ENCODE assay signal across 8 cellular contexts in the genomic region with DNA sequence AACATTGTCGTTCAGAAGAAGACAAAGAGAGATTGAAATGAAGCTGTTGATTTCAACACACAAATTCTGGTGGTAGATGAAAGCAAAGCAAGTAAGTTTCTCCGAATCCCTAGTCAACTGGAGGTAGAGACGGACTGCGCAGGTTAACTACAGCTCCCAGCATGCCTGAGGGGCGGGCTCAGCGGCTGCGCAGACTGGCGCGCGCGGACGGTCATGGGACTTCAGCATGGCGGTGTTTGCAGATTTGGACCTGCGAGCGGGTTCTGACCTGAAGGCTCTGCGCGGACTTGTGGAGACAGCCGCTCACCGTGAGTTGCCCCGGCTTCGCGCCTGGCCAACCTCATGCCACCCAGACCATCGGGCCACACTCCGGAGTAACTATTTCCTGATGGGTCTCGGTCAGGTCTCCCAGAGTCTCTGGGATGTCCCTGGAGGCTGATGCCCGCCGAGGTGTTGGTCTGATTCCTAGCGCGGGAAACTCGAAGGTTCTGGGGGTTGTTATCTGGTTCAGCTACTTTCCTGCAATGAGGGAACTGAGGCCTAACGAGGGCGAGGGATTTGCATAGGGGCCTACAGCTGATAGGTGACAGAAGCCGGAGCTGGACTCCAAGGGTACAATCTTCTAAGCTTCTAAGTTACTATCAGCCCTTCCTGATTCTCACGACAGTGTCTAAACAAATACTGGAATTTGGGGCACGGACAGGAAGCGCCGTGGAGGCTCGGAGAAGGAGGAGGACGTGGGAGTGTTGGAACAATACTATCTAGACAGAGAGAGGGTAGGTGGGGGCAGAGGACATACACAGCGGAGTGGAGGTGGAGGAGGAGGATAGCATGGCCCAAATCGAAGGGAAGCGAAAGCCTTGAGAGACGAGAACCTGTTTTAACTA. TPM values are rescaled to one million over a fixed set of nuclear protein-coding genes. Genes with fewer than 3 reads are reported as not detected.
DNase-seq lines count a peak whose midpoint lies in the region; ATAC-seq and TF ChIP-seq lines count a peak whose summit lies in the region.

Gene RPP30 (plus strand): TSS at position 214 of the 887 bp plus-strand sequence. CDS start 13 bp downstream, at position 227.

- in situ Hi-C loops in mammary epithelial cell (cut with MboI; ENCODE audit: low sequenced_read_pairs in 2 of 2), result loop anchor here in 1 of 2 donors (25.0 kb wide), 2 partner anchors 435 to 885 kb away; no protein-coding TSS in a partner anchor

- TSS peak; percentile 41 for BruUV-seq in mammary epithelial cell (replicated peaks; lab: Mats Ljungman, UMichigan)

- CTCF ChIA-PET in mammary epithelial cell (lab: Charles Lee; ENCODE audit: low non-redundant PET), result interaction anchor here (0.6 to 0.7 kb wide), 2 partner anchors 24 to 96 kb away, joined by 3 to 10 read pairs; no protein-coding TSS in a partner anchor

- H3F3A ChIP-seq in smooth muscle cell (ENCODE audit: low read depth), result no peaks in the 10 kb centered on the region

- no peaks in the 10 kb centered on the region for H4K20me1 ChIP-seq in mammary epithelial cell (ENCODE audit: insufficient read depth, low read length)
- H4K20me1 ChIP-seq in smooth muscle cell (ENCODE audit: low read depth), result no peaks in the 10 kb centered on the region

- H3K4me3 ChIP-seq in WI38 (ENCODE audit: low read depth, low read length) (peak within 1 kb of the TSS; percentile 81), mammary epithelial cell (replicated peaks in 1 of 3; ENCODE audit: insufficient read depth in 1 of 3, low read depth in 2 of 3, low read length in 3 of 3) (peak within 1 kb of the TSS; percentile 80 to 94 (median 89)), smooth muscle cell (peak within 1 kb of the TSS; percentile 89)

- 4% methylated on average over 31 of the region's 43 CpGs for WGBS in mammary epithelial cell (ENCODE audit: low coverage, missing lambda C conversion rate)
- WGBS in smooth muscle cell (ENCODE audit: low lambda C conversion rate), result 3% methylated on average over 43 of the region's 43 CpGs

- H2AFZ ChIP-seq in mammary epithelial cell (ENCODE audit: low read depth, low read length), result peak within 1 kb of the TSS; percentile 95
- peak within 1 kb of the TSS; percentile 100 for H2AFZ ChIP-seq in smooth muscle cell (ENCODE audit: low read depth)

- H3K27ac ChIP-seq in mammary epithelial cell (ENCODE audit: insufficient read depth, low read depth, low read length) (peak within 1 kb of the TSS; percentile 72), smooth muscle cell (ENCODE audit: low read depth) (peak within 1 kb of the TSS; percentile 33)

- H3K36me3 ChIP-seq in mammary epithelial cell (ENCODE audit: insufficient read depth, low read length) (peaks cover 11% of the 10 kb centered on the region), smooth muscle cell (ENCODE audit: low read depth) (no peaks in the 10 kb centered on the region)

- H3K9ac ChIP-seq in mammary epithelial cell (ENCODE audit: insufficient read depth, low read length) (peak within 1 kb of the TSS; percentile 93), smooth muscle cell (ENCODE audit: low read depth) (peak within 1 kb of the TSS; percentile 82)

- intact Hi-C loops in mammary epithelial cell (cut with micrococcal nuclease), result loop anchor here (2.0 kb wide), 1 partner anchor 121 kb away; no protein-coding TSS in a partner anchor

- TF ChIP-seq CTCF in WI38 (IDR thresholded peaks at IDR 0.05; ENCODE audit: low read depth, low read length) (no peak), mammary epithelial cell (conservative IDR thresholded peaks at IDR 0.05 in 1 of 2, IDR thresholded peaks at IDR 0.05 in 1 of 2; ENCODE audit: extremely low read depth in 1 of 2, insufficient read depth in 1 of 2, low read depth in 1 of 2, low read length in 2 of 2) (no peak), smooth muscle cell (IDR thresholded peaks at IDR 0.05; ENCODE audit: borderline replicate concordance, insufficient read depth, poor library complexity, severe bottlenecking) (no peak)

- H3K4me2 ChIP-seq in mammary epithelial cell (ENCODE audit: insufficient read depth, low read depth, low read length) (peak within 1 kb of the TSS; percentile 94), smooth muscle cell (peak within 1 kb of the TSS; percentile 100)

- H3K4me1 ChIP-seq in mammary epithelial cell (ENCODE audit: insufficient read depth, low read length) (peaks cover 20% of the 10 kb centered on the region), smooth muscle cell (ENCODE audit: low read depth) (peaks cover 9% of the 10 kb centered on the region)

- H3K27me3 ChIP-seq in mammary epithelial cell (ENCODE audit: insufficient read depth, low read length) (no peaks in the 10 kb centered on the region), smooth muscle cell (ENCODE audit: low read depth) (no peaks in the 10 kb centered on the region)

- dilution Hi-C loops in mammary epithelial cell (cut with HindIII; ENCODE audit: low sequenced_read_pairs), result no loop called here

- H3K79me2 ChIP-seq in mammary epithelial cell (ENCODE audit: insufficient read depth, low read length) (peaks cover 32% of the 10 kb centered on the region), smooth muscle cell (ENCODE audit: low read depth) (peaks cover 23% of the 10 kb centered on the region)

- peak; percentile 96 for ATAC-seq in GM18520 (IDR thresholded peaks at IDR 0.05; ENCODE audit: unreplicated experiment)
- peak; percentile 96 for ATAC-seq in HG03060 (IDR thresholded peaks at IDR 0.05; ENCODE audit: low read depth, unreplicated experiment)

- peak; percentile 74 for DNase-seq in A172 (ENCODE audit: low spot score)
- DNase-seq in NCI-H2171 treated with DMSO at 0.1 percent for 48 hours (lab: John Stamatoyannopoulos, UW), result peak; percentile 73
- DNase-seq in mammary epithelial cell, result peak; percentile 86
- peak; percentile 94 for DNase-seq in iPS-NIHi11 (ENCODE audit: low spot score)
- peak; percentile 40 for DNase-seq in smooth muscle cell (lab: John Stamatoyannopoulos, UW; ENCODE audit: unreplicated experiment)

- no peaks in the 10 kb centered on the region for H3K9me3 ChIP-seq in mammary epithelial cell (replicated peaks; ENCODE audit: insufficient read depth, low read length)
- no peaks in the 10 kb centered on the region for H3K9me3 ChIP-seq in smooth muscle cell (replicated peaks; ENCODE audit: low read depth)

RNA-seq across cellular contexts. Expression of gene RPP30, which starts in this region (rescaled TPM):
- 114 and 150 TPM in 2 replicates for total RNA-seq in A172 (2014; rRNA removed; shearing (Covaris generic))
- total RNA-seq in mammary epithelial cell (10 to 100 TPM; 32.3 to 38.8 TPM), smooth muscle cell (46.0 and 73.0 TPM in 2 replicates)
- polyA plus RNA-seq in mammary epithelial cell (29.7 TPM), smooth muscle cell (48.2 and 56.9 TPM in 2 replicates)
- 50.3 TPM for polyA minus RNA-seq in mammary epithelial cell

Comparison
In these comparisons a context has a peak if more than half of its experiments do, and no peak if none do; other contexts are left out.
1. Peak in every context shown above with its lines: DNase-seq, ATAC-seq, H3K4me3 ChIP-seq and H3K27ac ChIP-seq.
2. DNase-seq: peak in every context shown above with its lines; median percentile 94 in iPS-NIHi11; 86 in mammary epithelial cell; 74 in A172; 73 in NCI-H2171 treated with DMSO at 0.1 percent for 48 hours; 40 in smooth muscle cell.